In genomic region chr7:2863461-2864066, GRCh38 we compare ENCODE assay signal across 8 cellular contexts. TPM values are rescaled to one million over a fixed set of nuclear protein-coding genes. Genes with fewer than 3 reads are reported as not detected.
A peak's percentile ranks its signal among the peaks of the same experiment; 100 is the strongest.
DNase-seq lines count a peak whose midpoint lies in the region; ATAC-seq and TF ChIP-seq lines count a peak whose summit lies in the region.

No MANE protein-coding gene starts in this region.

- peaks cover 28% of the 10 kb centered on the region for H3K4me1 Mint-ChIP-seq in activated CD8-positive, alpha-beta T cell treated with anti-CD3 and anti-CD28 coated beads, Interleukin-2, amount 10 ng/mL, durations not matched to agents 7 days and 5 days (ENCODE audit: low read depth)
- H3K4me1 Mint-ChIP-seq in endodermal cell (peaks cover 9% of the 10 kb centered on the region), naive B cell (peaks cover 12 to 14% (median 13%) of the 10 kb centered on the region in 3 donors)

- no peaks in the 10 kb centered on the region for H3K36me3 ChIP-seq in endodermal cell (ENCODE audit: control insufficient read depth, insufficient read depth, low read length)

- no peak overlapping the region for H3K9ac ChIP-seq in endodermal cell (ENCODE audit: extremely low read depth, low read length, poor library complexity, severe bottlenecking)

- CTCF ChIA-PET in activated CD8-positive, alpha-beta T cell treated with anti-CD3 and anti-CD28 coated beads, Interleukin-2, amount 10 ng/mL, durations not matched to agents 7 days and 5 days (lab: Charles Lee): interaction anchor here (0.7 to 3.3 kb wide), 15 partner anchors 9 to 292 kb away, joined by 3 to 23 read pairs (median 8); no protein-coding TSS in a partner anchor

- no peaks in the 10 kb centered on the region for H3K36me3 Mint-ChIP-seq in activated CD8-positive, alpha-beta T cell treated with anti-CD3 and anti-CD28 coated beads, Interleukin-2, amount 10 ng/mL, durations not matched to agents 7 days and 5 days (ENCODE audit: low read depth)
- H3K36me3 Mint-ChIP-seq in endodermal cell (ENCODE audit: low read depth): no peaks in the 10 kb centered on the region
- no peaks in the 10 kb centered on the region for H3K36me3 Mint-ChIP-seq in naive B cell

- TF ChIP-seq CTCF in endodermal cell (conservative IDR thresholded peaks at IDR 0.05): no peak

- no peaks in the 10 kb centered on the region for H3K4me1 ChIP-seq in endodermal cell (ENCODE audit: control insufficient read depth, insufficient read depth, low read length)

- peak overlapping the region; percentile 64 for H3K4me3 Mint-ChIP-seq in activated CD8-positive, alpha-beta T cell treated with anti-CD3 and anti-CD28 coated beads, Interleukin-2, amount 10 ng/mL, durations not matched to agents 7 days and 5 days
- H3K4me3 Mint-ChIP-seq in endodermal cell (no peak overlapping the region), naive B cell (peak overlapping the region in 7 of 8 donors; percentile 15 to 77 (median 62))

- no peaks in the 10 kb centered on the region for H3K27me3 ChIP-seq in endodermal cell (ENCODE audit: control insufficient read depth, insufficient read depth, low read length, poor library complexity, severe bottlenecking)

- no peaks in the 10 kb centered on the region for H3K9me3 Mint-ChIP-seq in activated CD8-positive, alpha-beta T cell treated with anti-CD3 and anti-CD28 coated beads, Interleukin-2, amount 10 ng/mL, durations not matched to agents 7 days and 5 days (ENCODE audit: insufficient read depth)
- no peaks in the 10 kb centered on the region for H3K9me3 Mint-ChIP-seq in endodermal cell
- no peaks in the 10 kb centered on the region for H3K9me3 Mint-ChIP-seq in naive B cell

- H3K4me3 ChIP-seq in endodermal cell (ENCODE audit: low read length): no peak overlapping the region

- WGBS in endodermal cell (ENCODE audit: insufficient coverage in 1 of 2, insufficient read length in 1 of 2), 2 experiments: 62 to 74% methylated on average over 12 to 18 of the region's 18 CpGs

- DNase-seq in NCI-H2196 treated with DMSO at 0.1 percent for 48 hours (lab: John Stamatoyannopoulos, UW; ENCODE audit: unreplicated experiment) (peak; percentile 43), endodermal cell (peak; percentile 82), naive B cell (no peak), NCI-H2171 treated with DMSO at 0.1 percent for 48 hours (lab: John Stamatoyannopoulos, UW) (no peak)
- peak; percentile 90 for DNase-seq in activated CD8-positive, alpha-beta T cell treated with anti-CD3 and anti-CD28 coated beads, Interleukin-2, amount 10 ng/mL, durations not matched to agents 7 days and 5 days
- peak in 5 of 6 experiments; percentile 3 to 33 (median 12) for DNase-seq in stimulated activated naive CD4-positive, alpha-beta T cell (lab: John Stamatoyannopoulos, UW)

- POLR2A ChIA-PET in activated CD8-positive, alpha-beta T cell treated with anti-CD3 and anti-CD28 coated beads, Interleukin-2, amount 10 ng/mL, durations not matched to agents 7 days and 5 days (lab: Charles Lee): interaction anchor here (0.6 to 0.9 kb wide), 2 partner anchors 15 to 365 kb away, joined by 3 to 4 read pairs; no protein-coding TSS in a partner anchor

- peak overlapping the region; percentile 86 for H3K27ac Mint-ChIP-seq in activated CD8-positive, alpha-beta T cell treated with anti-CD3 and anti-CD28 coated beads, Interleukin-2, amount 10 ng/mL, durations not matched to agents 7 days and 5 days
- H3K27ac Mint-ChIP-seq in endodermal cell: peak overlapping the region; percentile 81
- H3K27ac Mint-ChIP-seq in naive B cell: peak overlapping the region in 5 of 6 donors; percentile 18 to 91 (median 78)

- no peaks in the 10 kb centered on the region for H3K9me3 ChIP-seq in endodermal cell (ENCODE audit: control insufficient read depth, low read length)

- H3K27me3 Mint-ChIP-seq in activated CD8-positive, alpha-beta T cell treated with anti-CD3 and anti-CD28 coated beads, Interleukin-2, amount 10 ng/mL, durations not matched to agents 7 days and 5 days (ENCODE audit: low read depth): peaks cover 12% of the 10 kb centered on the region
- H3K27me3 Mint-ChIP-seq in endodermal cell (ENCODE audit: insufficient read depth) (no peaks in the 10 kb centered on the region), naive B cell (no peaks in the 10 kb centered on the region)

- H3K27ac ChIP-seq in endodermal cell (ENCODE audit: low read depth, low read length): peak overlapping the region; percentile 60

- ATAC-seq in GM18498 (IDR thresholded peaks at IDR 0.05; ENCODE audit: unreplicated experiment): peak; percentile 95
- ATAC-seq in HG02610 (IDR thresholded peaks at IDR 0.05; ENCODE audit: unreplicated experiment): peak; percentile 96
- peak; percentile 91 for ATAC-seq in activated CD8-positive, alpha-beta T cell treated with anti-CD3 and anti-CD28 coated beads, Interleukin-2, amount 10 ng/mL, durations not matched to agents 7 days and 5 days
- ATAC-seq in naive B cell (ENCODE audit: low read depth in 2 of 2): peak; percentile 33 to 54

RNA-seq across cellular contexts. Expression of gene GNA12, which starts 19.5 kb away (rescaled TPM):
- 10 to 100 TPM; 17.9 to 18.1 TPM for total RNA-seq in activated CD8-positive, alpha-beta T cell treated with anti-CD3 and anti-CD28 coated beads, Interleukin-2, amount 10 ng/mL, durations not matched to agents 7 days and 5 days
- 10 to 100 TPM; 55.0 to 64.7 TPM for total RNA-seq in endodermal cell
- polyA plus RNA-seq in endodermal cell (2013, experiment 1 of 2): 45.7 TPM
- 44.9 TPM for polyA plus RNA-seq in endodermal cell (2013, experiment 2 of 2)
- 10 to 100 TPM; 26.6 to 43.8 (median 34.8) TPM for polyA plus RNA-seq in naive B cell (ENCODE audit: low read depth in 6 of 6)

Comparison
In these comparisons a context has a peak if more than half of its experiments do, and no peak if none do; other contexts are left out.
1. ATAC-seq: peak in every context shown above with its lines; median percentile 96 in HG02610; 95 in GM18498; 91 in activated CD8-positive, alpha-beta T cell treated with anti-CD3 and anti-CD28 coated beads, Interleukin-2, amount 10 ng/mL, durations not matched to agents 7 days and 5 days; 44 in naive B cell.
2. DNase-seq: peak in NCI-H2196 treated with DMSO at 0.1 percent for 48 hours (single experiment), activated CD8-positive, alpha-beta T cell treated with anti-CD3 and anti-CD28 coated beads, Interleukin-2, amount 10 ng/mL, durations not matched to agents 7 days and 5 days (single experiment), endodermal cell (single experiment) and stimulated activated naive CD4-positive, alpha-beta T cell (5 of 6); none in naive B cell (single experiment) and NCI-H2171 treated with DMSO at 0.1 percent for 48 hours (single experiment).
3. Peak in every context shown above with its lines, with median percentiles within 50 percentile points of each other: H3K27ac Mint-ChIP-seq.